ENCODE assay signal across 8 cellular contexts in genomic region chr19:41746593-41747227, GRCh38. TPM values are rescaled to one million over a fixed set of nuclear protein-coding genes. Genes with fewer than 3 reads are reported as not detected.
DNase-seq lines count a peak whose midpoint lies in the region; ATAC-seq lines count a peak whose summit lies in the region.

No MANE protein-coding gene starts in this region.

- H3K18ac ChIP-seq in mesenchymal stem cell (ENCODE audit: low read depth in 1 of 2, low read length in 2 of 2), result no peak overlapping the region

- H3K4me1 ChIP-seq in mesenchymal stem cell (ENCODE audit: control insufficient read depth, insufficient read depth, low read depth, low read length), result no peaks in the 10 kb centered on the region

- H4K91ac ChIP-seq in mesenchymal stem cell (ENCODE audit: low read length), result no peak overlapping the region

- H2BK120ac ChIP-seq in mesenchymal stem cell (ENCODE audit: low read depth, low read length), result no peak overlapping the region

- no peak overlapping the region for H2BK12ac ChIP-seq in mesenchymal stem cell (ENCODE audit: low read length in 2 of 2)

- no peak overlapping the region for H4K8ac ChIP-seq in mesenchymal stem cell (ENCODE audit: low read length)

- DNase-seq in AG08395 (ENCODE audit: low spot score) (peak; percentile 50), GM19238 (ENCODE audit: insufficient read length, low spot score) (peak; percentile 12), NCI-H345 (lab: John Stamatoyannopoulos, UW) (peak; percentile 59), mesenchymal stem cell (no peak)
- DNase-seq in activated CD4-positive, alpha-beta T cell treated with anti-CD3 and anti-CD28 coated beads for 4 hours, result peak; percentile 43 to 55
- DNase-seq in effector CD4-positive, alpha-beta T cell, result peak; percentile 14
- peak; percentile 8 to 70 (median 29) for DNase-seq in naive thymus-derived CD8-positive, alpha-beta T cell

- H3K4me3 Mint-ChIP-seq in naive thymus-derived CD8-positive, alpha-beta T cell, result no peak overlapping the region

- no peak overlapping the region for H3K14ac ChIP-seq in mesenchymal stem cell (ENCODE audit: low read length in 2 of 2)

- no peak overlapping the region for H2BK5ac ChIP-seq in mesenchymal stem cell (ENCODE audit: low read depth, low read length, poor library complexity, severe bottlenecking)

- no peaks in the 10 kb centered on the region for H3K9me3 ChIP-seq in mesenchymal stem cell (ENCODE audit: control insufficient read depth, low read length)

- H3K23ac ChIP-seq in mesenchymal stem cell (ENCODE audit: low read length in 2 of 2), result no peak overlapping the region

- no peak overlapping the region for H3K4ac ChIP-seq in mesenchymal stem cell (ENCODE audit: low read depth in 1 of 2, low read length in 2 of 2)

- H3K27ac Mint-ChIP-seq in naive thymus-derived CD8-positive, alpha-beta T cell, result no peak overlapping the region

- no peak overlapping the region for H3K4me3 ChIP-seq in mesenchymal stem cell (ENCODE audit: insufficient read depth in 1 of 2, low read depth in 1 of 2, low read length in 2 of 2)

- no peak overlapping the region for H3K9ac ChIP-seq in mesenchymal stem cell (ENCODE audit: low read length)

- no peak overlapping the region for H3K4me2 ChIP-seq in mesenchymal stem cell (ENCODE audit: low read length, poor library complexity, severe bottlenecking)

- no peak overlapping the region for H3K27ac ChIP-seq in mesenchymal stem cell (ENCODE audit: low read length, poor library complexity, severe bottlenecking)

- peak; percentile 86 to 87 for ATAC-seq in naive thymus-derived CD8-positive, alpha-beta T cell
- ATAC-seq in HG03571 (IDR thresholded peaks at IDR 0.05; ENCODE audit: unreplicated experiment), result no peak

- H3K36me3 Mint-ChIP-seq in naive thymus-derived CD8-positive, alpha-beta T cell, result no peaks in the 10 kb centered on the region

- no peaks in the 10 kb centered on the region for H3K9me3 Mint-ChIP-seq in naive thymus-derived CD8-positive, alpha-beta T cell

- H2AK5ac ChIP-seq in mesenchymal stem cell (ENCODE audit: low read length, severe bottlenecking), result no peak overlapping the region

- 47% methylated on average over 10 of the region's 11 CpGs for WGBS in mesenchymal stem cell

- H3K4me1 Mint-ChIP-seq in naive thymus-derived CD8-positive, alpha-beta T cell, result peaks cover 3 to 22% (median 6%) of the 10 kb centered on the region in 4 donors

- peaks cover 35 to 53% of the 10 kb centered on the region in 2 experiments for H3K27me3 ChIP-seq in mesenchymal stem cell (ENCODE audit: control insufficient read depth in 1 of 2, insufficient read depth in 1 of 2, low read length in 2 of 2)

- H3K27me3 Mint-ChIP-seq in naive thymus-derived CD8-positive, alpha-beta T cell, result peaks cover 34 to 75% (median 53%) of the 10 kb centered on the region in 5 donors

- H2BK15ac ChIP-seq in mesenchymal stem cell (ENCODE audit: low read depth, poor library complexity, severe bottlenecking), result no peak overlapping the region

- POLR2A ChIA-PET in naive thymus-derived CD8-positive, alpha-beta T cell (lab: Charles Lee), result no interaction called here

- no peaks in the 10 kb centered on the region for H3K79me1 ChIP-seq in mesenchymal stem cell (replicated peaks; ENCODE audit: low read length, poor library complexity, severe bottlenecking)

- no peaks in the 10 kb centered on the region for H3K36me3 ChIP-seq in mesenchymal stem cell (ENCODE audit: control insufficient read depth in 1 of 2, insufficient read depth in 2 of 2, low read depth in 1 of 2, low read length in 2 of 2)

- H2AFZ ChIP-seq in mesenchymal stem cell (ENCODE audit: low read depth, low read length), result no peak overlapping the region

RNA-seq across cellular contexts. Expression of gene CEACAM6, which starts 8.6 kb away (rescaled TPM):
- total RNA-seq in naive thymus-derived CD8-positive, alpha-beta T cell, result not detected
- polyA plus RNA-seq in naive thymus-derived CD8-positive, alpha-beta T cell, result not detected
- polyA plus RNA-seq in mesenchymal stem cell (2013, experiment 1 of 2), result not detected
- not detected for polyA plus RNA-seq in mesenchymal stem cell (2013, experiment 2 of 2)

RNA-seq across cellular contexts. Expression of gene CEACAM5, which starts 38.3 kb away (rescaled TPM):
- not detected for total RNA-seq in naive thymus-derived CD8-positive, alpha-beta T cell
- polyA plus RNA-seq in naive thymus-derived CD8-positive, alpha-beta T cell, result not detected
- polyA plus RNA-seq in mesenchymal stem cell (2013, experiment 1 of 2), result not detected
- not detected for polyA plus RNA-seq in mesenchymal stem cell (2013, experiment 2 of 2)

RNA-seq across cellular contexts. Expression of gene CEACAM3, which starts 49.7 kb away (rescaled TPM):
- total RNA-seq in naive thymus-derived CD8-positive, alpha-beta T cell, result not detected
- not detected for polyA plus RNA-seq in naive thymus-derived CD8-positive, alpha-beta T cell
- polyA plus RNA-seq in mesenchymal stem cell (2013, experiment 1 of 2), result not detected
- polyA plus RNA-seq in mesenchymal stem cell (2013, experiment 2 of 2), result not detected

RNA-seq across cellular contexts. Expression of gene CEACAM7, which starts 58.6 kb away (rescaled TPM):
- total RNA-seq in naive thymus-derived CD8-positive, alpha-beta T cell, result not detected
- not detected for polyA plus RNA-seq in naive thymus-derived CD8-positive, alpha-beta T cell
- polyA plus RNA-seq in mesenchymal stem cell (2013, experiment 1 of 2), result not detected
- polyA plus RNA-seq in mesenchymal stem cell (2013, experiment 2 of 2), result not detected
